Comparison of ENCODE assay signal across 17 cellular contexts in genomic region chr22:48880749-48881148, GRCh38.
A peak's percentile ranks its signal among the peaks of the same experiment; 100 is the strongest.
DNase-seq lines count a peak whose midpoint lies in the region; ATAC-seq, FAIRE-seq and TF ChIP-seq lines count a peak whose summit lies in the region.
"Had no signal": no experiment of that assay in that cellular context is flagged by ENCODE, and none has a peak within 500 bp of the region (broad histone marks: within the 10 kb centered on the region; RNA-seq: fewer than 3 reads in every experiment).

No MANE protein-coding gene starts in this region.

- CTCF ChIA-PET in H1 (lab: Charles Lee; ENCODE audit: partially characterized antibody) = no interaction called here

- FAIRE-seq in H1 (lab: Jason Lieb, UNC) = no peak
- FAIRE-seq: A204.1, GM12878, GM19239, H54 had no signal

- peaks cover 0 to 10% of the 10 kb centered on the region in 2 experiments for H4K20me1 ChIP-seq in H1 (replicated peaks in 1 of 2; ENCODE audit: control insufficient read depth in 1 of 2, insufficient read depth in 2 of 2, low read length in 2 of 2)

- H4K5ac ChIP-seq in H1 (ENCODE audit: insufficient read length, low read depth, low read length) (no peak overlapping the region), mesendoderm (ENCODE audit: low read length) (no peak overlapping the region)

- H4K91ac ChIP-seq in H1 (replicated peaks; ENCODE audit: insufficient read length, low read length) = no peak overlapping the region

- H2BK20ac ChIP-seq in H1 (ENCODE audit: low read length) = no peak overlapping the region

- H3K9me3 ChIP-seq in H1 (ENCODE audit: insufficient read depth in 2 of 2, low read depth in 1 of 2, low read length in 1 of 2) (peaks cover 0 to 5% of the 10 kb centered on the region in 2 experiments; a peak in 1 of 4 replicates), upper lobe of right lung (no peaks in the 10 kb centered on the region)
- H3K9me3 ChIP-seq: BE2C had no signal

- WGBS in H1 (ENCODE audit: extremely low coverage in 1 of 2, insufficient coverage in 1 of 2, insufficient read length in 1 of 2, insufficient replicate concordance in 2 of 2, low coverage in 1 of 2, low lambda C conversion rate in 2 of 2, missing lambda C conversion rate in 1 of 2), 2 experiments = 87% methylated on average over 10 of the region's 11 CpGs; no CpG with 5 or more reads in 1 of the 2 experiments
- no CpG with 5 or more reads among the region's 11 CpGs for whole genome bisulfite sequencing in mesendoderm (ENCODE audit: extremely low coverage, insufficient coverage, low lambda C conversion rate)

- no peak overlapping the region for H3K9ac ChIP-seq in H1 (replicated peaks in 1 of 4; ENCODE audit: extremely low read depth in 1 of 4, low read depth in 3 of 4, low read length in 3 of 4)
- no peak overlapping the region for H3K9ac ChIP-seq in mesendoderm (ENCODE audit: low read length)

- TF ChIP-seq RAD21 in H1 (IDR thresholded peaks at IDR 0.05 in 1 of 2, conservative IDR thresholded peaks at IDR 0.05 in 1 of 2; ENCODE audit: low read depth in 2 of 2, low read length in 2 of 2) = no peak

- H3K14ac ChIP-seq in H1 (ENCODE audit: insufficient read length) = no peak overlapping the region

- peaks cover 11% of the 10 kb centered on the region for H3K23me2 ChIP-seq in H1 (ENCODE audit: low read depth, low read length)

- no peak overlapping the region for H2BK120ac ChIP-seq in H1 (replicated peaks; ENCODE audit: low read depth, low read length)
- H2BK120ac ChIP-seq in mesendoderm (ENCODE audit: low read depth, low read length) = no peak overlapping the region

- H3K23ac ChIP-seq in H1 (ENCODE audit: insufficient read length) = no peak overlapping the region
- H3K23ac ChIP-seq in mesendoderm (ENCODE audit: low read length) = no peak overlapping the region

- intact Hi-C loops in cardiac septum (cut with DNase I) (no loop called here), left cardiac atrium (cut with DNase I) (no loop called here), upper lobe of right lung (cut with DNase I) (no loop called here)

- H3K27ac ChIP-seq in H1 (ENCODE audit: low read depth, low read length) = no peak overlapping the region
- no peak overlapping the region for H3K27ac ChIP-seq in mesendoderm (ENCODE audit: low read depth, low read length)
- H3K27ac ChIP-seq in upper lobe of right lung = no peak overlapping the region
- H3K27ac ChIP-seq: C4-2B had no signal

- H2BK15ac ChIP-seq in H1 (ENCODE audit: low read length) (no peak overlapping the region), mesendoderm (replicated peaks; ENCODE audit: low read depth) (no peak overlapping the region)

- ATAC-seq in left cardiac atrium (no peak), upper lobe of right lung (no peak), HG02852 (IDR thresholded peaks at IDR 0.05; ENCODE audit: unreplicated experiment) (no peak)
- ATAC-seq: GM12878, HCT116 had no signal

- H3K4me2 ChIP-seq in H1 (ENCODE audit: insufficient read depth in 1 of 2, low read depth in 2 of 2, low read length in 2 of 2) (no peak overlapping the region), mesendoderm (ENCODE audit: low read length) (no peak overlapping the region)

- H3K4me1 ChIP-seq in H1 (replicated peaks in 1 of 4; ENCODE audit: control insufficient read depth in 3 of 4, insufficient read depth in 4 of 4, low read length in 3 of 4) (peaks cover 0 to 5% (median 0%) of the 10 kb centered on the region in 4 experiments; a peak in 1 of 7 replicates), mesendoderm (ENCODE audit: control insufficient read depth, low read depth, low read length) (no peaks in the 10 kb centered on the region), upper lobe of right lung (no peaks in the 10 kb centered on the region)
- H3K4me1 ChIP-seq: BE2C had no signal

- H2AFZ ChIP-seq in H1 (ENCODE audit: low read length) = no peak overlapping the region

- peaks cover 0 to 6% (median 0%) of the 10 kb centered on the region in 4 experiments; a peak in 1 of 7 replicates for H3K27me3 ChIP-seq in H1 (replicated peaks in 1 of 4; ENCODE audit: control insufficient read depth in 3 of 4, extremely low read depth in 1 of 4, insufficient read depth in 3 of 4, low read length in 3 of 4)
- H3K27me3 ChIP-seq in mesendoderm (ENCODE audit: insufficient read depth, low read length, poor library complexity) = no peaks in the 10 kb centered on the region
- peaks cover under 1% of the 10 kb centered on the region for H3K27me3 ChIP-seq in upper lobe of right lung
- H3K27me3 ChIP-seq: BE2C had no signal

- H2BK5ac ChIP-seq in H1 (ENCODE audit: low read depth, low read length) (no peak overlapping the region), mesendoderm (ENCODE audit: low read length) (no peak overlapping the region)

- H2AK5ac ChIP-seq in H1 (ENCODE audit: low read depth, low read length) (no peak overlapping the region), mesendoderm (ENCODE audit: low read length) (no peak overlapping the region)

- DNase-seq in cardiac septum (ENCODE audit: low spot score) (peak; percentile 17), left cardiac atrium (no peak), H1 (ENCODE audit: low read depth in 1 of 2, low spot score in 2 of 2) (no peak), mesendoderm (peak; percentile 18), upper lobe of right lung (peak; percentile 20), GM13976 (ENCODE audit: low spot score) (no peak)
- DNase-seq: BE2C; CD4-positive, alpha-beta memory T cell; DMS79; IMR-90 had no signal

- H3K4me3 ChIP-seq in H1 (ENCODE audit: extremely low read depth in 1 of 4, insufficient read depth in 2 of 4, low read depth in 3 of 4, low read length in 4 of 4) = no peak overlapping the region
- no peak overlapping the region for H3K4me3 ChIP-seq in mesendoderm (ENCODE audit: low read length)
- H3K4me3 ChIP-seq in upper lobe of right lung = no peak overlapping the region
- H3K4me3 ChIP-seq: GM12878 had no signal

- no peak for TF ChIP-seq EP300 in H1 (IDR thresholded peaks at IDR 0.05; ENCODE audit: borderline replicate concordance in 1 of 2, low read depth in 2 of 2, low read length in 2 of 2)

- H3K4ac ChIP-seq in H1 (replicated peaks; ENCODE audit: insufficient read length, low read depth, low read length) (no peak overlapping the region), mesendoderm (ENCODE audit: low read depth, low read length) (no peak overlapping the region)

- H3K36me3 ChIP-seq in H1 (ENCODE audit: control insufficient read depth in 2 of 4, insufficient read depth in 4 of 4, low read length in 3 of 4) (no peaks in the 10 kb centered on the region; a peak in 1 of 8 replicates), mesendoderm (ENCODE audit: control insufficient read depth, insufficient read depth, low read length) (no peaks in the 10 kb centered on the region), upper lobe of right lung (no peaks in the 10 kb centered on the region)
- H3K36me3 ChIP-seq: BE2C had no signal

- H4K8ac ChIP-seq in H1 (ENCODE audit: extremely low read depth, insufficient read depth, low read length) = no peak overlapping the region
- H4K8ac ChIP-seq in mesendoderm (ENCODE audit: low read depth, low read length) = no peak overlapping the region

- no peak overlapping the region for H3K18ac ChIP-seq in H1 (ENCODE audit: extremely low read depth, low read length)
- no peak overlapping the region for H3K18ac ChIP-seq in mesendoderm (ENCODE audit: low read length)

- no peak overlapping the region for H2BK12ac ChIP-seq in H1 (ENCODE audit: low read depth, low read length)

- no peak for TF ChIP-seq POLR2A in H1 (IDR thresholded peaks at IDR 0.05; ENCODE audit: control extremely low read depth in 1 of 2, low read depth in 2 of 2, low read length in 2 of 2)

- POLR2A ChIA-PET in H1 (lab: Charles Lee; ENCODE audit: partially characterized antibody) = no interaction called here

- H3K56ac ChIP-seq in H1 (replicated peaks; ENCODE audit: insufficient read length, low read depth, low read length) (no peak overlapping the region), mesendoderm (ENCODE audit: low read length) (no peak overlapping the region)

- H3K79me2 ChIP-seq in H1 (ENCODE audit: control insufficient read depth in 1 of 2, insufficient read depth in 2 of 2, low read length in 2 of 2) = no peaks in the 10 kb centered on the region
- H3K79me2 ChIP-seq in mesendoderm (ENCODE audit: control insufficient read depth, insufficient read depth, low read length) = no peaks in the 10 kb centered on the region

- in situ Hi-C loops in GM13976 (cut with MboI; ENCODE audit: low sequenced_read_pairs, unreplicated experiment) = no loop called here

- H3K79me1 ChIP-seq in H1 (ENCODE audit: low read depth, low read length) = 0 out of 2 replicates have a peak, but pooled peaks cover 2% of the 10 kb centered on the region
- no peaks in the 10 kb centered on the region for H3K79me1 ChIP-seq in mesendoderm (ENCODE audit: low read length)

- TF ChIP-seq CTCF in H1 (IDR thresholded peaks at IDR 0.05; ENCODE audit: control extremely low read depth in 1 of 3, insufficient read depth in 1 of 3, low read depth in 1 of 3, low read length in 3 of 3) (no peak), upper lobe of right lung (IDR thresholded peaks at IDR 0.05) (no peak), GM13976 (IDR thresholded peaks at IDR 0.05; ENCODE audit: borderline replicate concordance, control extremely low read depth, extremely low read depth, insufficient read depth, missing control alignments) (no peak)

TF ChIP-seq in H1, 55 proteins besides CTCF, POLR2A, EP300 and RAD21:
- TF ChIP-seq POLR2AphosphoS5 (IDR thresholded peaks at IDR 0.05; ENCODE audit: low read depth, low read length) (no peak), KDM4A (IDR thresholded peaks at IDR 0.05; ENCODE audit: low read depth, low read length, severe bottlenecking) (no peak), E2F6 (IDR thresholded peaks at IDR 0.05) (peak; percentile 93), MAX (IDR thresholded peaks at IDR 0.05) (peak; percentile 58; the same call in 1 of the 2 replicates), ASH2L (IDR thresholded peaks at IDR 0.05; ENCODE audit: low read length) (no peak), MAFK (IDR thresholded peaks at IDR 0.05; ENCODE audit: low read depth, low read length) (no peak)

Comparison
In these comparisons a context has a peak if more than half of its experiments do, and no peak if none do; other contexts are left out.
1. DNase-seq: peak in cardiac septum (single experiment), mesendoderm (single experiment) and upper lobe of right lung (single experiment); none in left cardiac atrium (single experiment), H1 (0 of 2) and GM13976 (single experiment).